ENCODE assay signal across 25 cellular contexts in genomic region chr6:21426841-21427490, GRCh38.
DNase-seq lines count a peak whose midpoint lies in the region; ATAC-seq, FAIRE-seq and TF ChIP-seq lines count a peak whose summit lies in the region.
"Had no signal": no experiment of that assay in that cellular context is flagged by ENCODE, and none has a peak within 500 bp of the region (broad histone marks: within the 10 kb centered on the region; RNA-seq: fewer than 3 reads in every experiment).

No MANE protein-coding gene starts in this region.

- no peak overlapping the region for H3K4me3 ChIP-seq in epithelial cell of esophagus (ENCODE audit: low read length)
- H3K4me3 ChIP-seq: gastroesophageal sphincter, HAP-1, lung, prostate gland, upper lobe of left lung had no signal

- ATAC-seq in HG02870 (IDR thresholded peaks at IDR 0.05; ENCODE audit: unreplicated experiment) = no peak
- ATAC-seq: CD8-positive, alpha-beta T cell; gastroesophageal sphincter; WTC11 had no signal

- DNase-seq in LHCN-M2 (ENCODE audit: low read depth) (peak; percentile 10), epithelial cell of esophagus (ENCODE audit: low read depth) (peak; percentile 45), kidney tubule cell (ENCODE audit: low spot score) (peak; percentile 28), stromal cell of bone marrow (ENCODE audit: low read depth) (peak; percentile 28), hypothalamus (lab: John Stamatoyannopoulos, UW) (no peak), HTR-8/SVneo (ENCODE audit: insufficient read length, low spot score) (no peak), NCI-H526 treated with DMSO at 0.1 percent for 48 hours (lab: John Stamatoyannopoulos, UW) (no peak)
- DNase-seq: activated CD4-positive, alpha-beta T cell treated with anti-CD3 and anti-CD28 coated beads, Interleukin-2, amount 50 U/mL, for 4 hours; aorta; CD8-positive, alpha-beta T cell; cerebellar nuclear complex; DMS53; kidney; MM.1S; NCI-H1436; NCI-H446; upper lobe of left lung had no signal

- no peak for TF ChIP-seq CTCF in epithelial cell of esophagus (IDR thresholded peaks at IDR 0.05; ENCODE audit: insufficient read depth, low read depth, low read length, missing control alignments)

- no peak for FAIRE-seq in HTR-8/SVneo (lab: Jason Lieb, UNC)
- FAIRE-seq: endothelial cell of umbilical vein, GM12891, kidney had no signal

Comparison
In these comparisons a context has a peak if more than half of its experiments do, and no peak if none do; other contexts are left out.
1. DNase-seq: peak in LHCN-M2 (single experiment), epithelial cell of esophagus (single experiment), kidney tubule cell (single experiment) and stromal cell of bone marrow (single experiment); none in hypothalamus (0 of 51), HTR-8/SVneo (single experiment) and NCI-H526 treated with DMSO at 0.1 percent for 48 hours (single experiment).